ENCODE assay signal across 26 cellular contexts in genomic region chr2:23427350-23427749, GRCh38. TPM values are rescaled to one million over a fixed set of nuclear protein-coding genes. Genes with fewer than 3 reads are reported as not detected.
DNase-seq lines count a peak whose midpoint lies in the region; ATAC-seq, FAIRE-seq and TF ChIP-seq lines count a peak whose summit lies in the region.
"Had no signal": no experiment of that assay in that cellular context is flagged by ENCODE, and none has a peak within 500 bp of the region (broad histone marks: within the 10 kb centered on the region; RNA-seq: fewer than 3 reads in every experiment).

No MANE protein-coding gene starts in this region.

- no peak for DNase-seq in left ventricle myocardium inferior
- DNase-seq in heart right ventricle: no peak
- no peak for DNase-seq in fibroblast of lung (ENCODE audit: low read depth in 2 of 2)
- DNase-seq in gastrocnemius medialis: peak in 1 of 2 donors; percentile 61
- DNase-seq in D721Med (ENCODE audit: insufficient read length, low spot score): no peak
- DNase-seq in HT-29 (ENCODE audit: low spot score): no peak
- no peak for DNase-seq in OCI-M2 (lab: John Stamatoyannopoulos, UW; ENCODE audit: unreplicated experiment)
- DNase-seq: activated CD8-positive, alpha-beta memory T cell treated with anti-CD3 and anti-CD28 coated beads, Interleukin-2, amount 50 U/mL, for 4 hours; DMS53; effector CD4-positive, alpha-beta T cell; foreskin keratinocyte; GOT3; KG1; NCI-H146; NCI-H446 treated with DMSO at 0.1 percent for 48 hours; SHP77; stimulated activated CD4-positive, alpha-beta T cell treated with anti-CD3 and anti-CD28 coated beads, Interleukin-4, amount 100 ng/mL, for 1 hour; SW 1271; T1000 had no signal

- no peaks in the 10 kb centered on the region for H3K9me3 ChIP-seq in left ventricle myocardium inferior (replicated peaks)
- H3K9me3 ChIP-seq in heart right ventricle: no peaks in the 10 kb centered on the region
- no peaks in the 10 kb centered on the region for H3K9me3 ChIP-seq in fibroblast of lung (ENCODE audit: control insufficient read depth, insufficient read depth, low read depth, low read length)
- H3K9me3 ChIP-seq in gastrocnemius medialis: no peaks in the 10 kb centered on the region
- H3K9me3 ChIP-seq: A549, neutrophil, tibial nerve had no signal

- peaks cover 2% of the 10 kb centered on the region for H3K27me3 ChIP-seq in left ventricle myocardium inferior (ENCODE audit: low read depth)
- no peaks in the 10 kb centered on the region for H3K27me3 ChIP-seq in heart right ventricle
- H3K27me3 ChIP-seq in fibroblast of lung (ENCODE audit: control insufficient read depth, insufficient read depth, low read length): no peaks in the 10 kb centered on the region
- H3K27me3 ChIP-seq in gastrocnemius medialis: no peaks in the 10 kb centered on the region
- H3K27me3 ChIP-seq: foreskin keratinocyte, tibial nerve had no signal

- H3K27ac ChIP-seq in left ventricle myocardium inferior (replicated peaks) (peak overlapping the region; percentile 46), heart right ventricle (no peak overlapping the region), fibroblast of lung (ENCODE audit: insufficient read depth, low read length) (peak overlapping the region; percentile 69), gastrocnemius medialis (peak overlapping the region; percentile 80 to 97 (median 90))
- H3K27ac ChIP-seq: A549, foreskin keratinocyte, neutrophil, PC-9 had no signal

- no peak overlapping the region for H2AFZ ChIP-seq in fibroblast of lung (ENCODE audit: low read length)
- H2AFZ ChIP-seq: PC-9 had no signal

- no peak overlapping the region for H3K9ac ChIP-seq in fibroblast of lung (ENCODE audit: insufficient read depth, low read length)

- no peaks in the 10 kb centered on the region for H3K79me2 ChIP-seq in fibroblast of lung (ENCODE audit: control insufficient read depth, insufficient read depth, low read length)

- no peak for TF ChIP-seq CTCF in left ventricle myocardium inferior (IDR thresholded peaks at IDR 0.05; ENCODE audit: borderline replicate concordance)
- TF ChIP-seq CTCF in heart right ventricle (IDR thresholded peaks at IDR 0.05): no peak
- no peak for TF ChIP-seq CTCF in fibroblast of lung (conservative IDR thresholded peaks at IDR 0.05 in 1 of 2, IDR thresholded peaks at IDR 0.05 in 1 of 2; ENCODE audit: low read depth in 1 of 2, low read length in 2 of 2)
- no peak for TF ChIP-seq CTCF in gastrocnemius medialis (IDR thresholded peaks at IDR 0.05 in 4 of 5, conservative IDR thresholded peaks at IDR 0.05 in 1 of 5)
- TF ChIP-seq CTCF in D721Med (IDR thresholded peaks at IDR 0.05; ENCODE audit: insufficient read depth, missing control alignments): no peak

- 94 to 95% methylated on average over 8 of the region's 8 CpGs for WGBS in heart right ventricle, 2 donors

- ATAC-seq in heart right ventricle (no peak), gastrocnemius medialis (peak; percentile 7 to 17), HG03097 (IDR thresholded peaks at IDR 0.05; ENCODE audit: low FRiP score, unreplicated experiment) (no peak)
- ATAC-seq: A549; activated T-helper 17 cell treated with anti-CD3 and anti-CD28 coated beads, Interleukin-2, amount 50 U/mL, for 72 hours had no signal

- H4K20me1 ChIP-seq in fibroblast of lung (ENCODE audit: control insufficient read depth, extremely low read depth, insufficient read depth, low read length): no peaks in the 10 kb centered on the region

- intact Hi-C loops in left ventricle myocardium inferior (cut with micrococcal nuclease): no loop called here
- intact Hi-C loops in heart right ventricle (cut with DNase I): no loop called here
- intact Hi-C loops in gastrocnemius medialis (cut with DNase I; ENCODE audit: low total_unique reads): loop anchor here (2.0 to 5.0 kb wide), 3 partner anchors 43 to 317 kb away; partner anchors contain the start of gene KLHL29

- no peak overlapping the region for H3K4me3 ChIP-seq in left ventricle myocardium inferior
- H3K4me3 ChIP-seq in heart right ventricle: no peak overlapping the region
- no peak overlapping the region for H3K4me3 ChIP-seq in fibroblast of lung (replicated peaks in 1 of 4; ENCODE audit: control extremely low read depth in 1 of 4, insufficient read depth in 1 of 4, low read depth in 3 of 4, low read length in 4 of 4)
- no peak overlapping the region for H3K4me3 ChIP-seq in gastrocnemius medialis
- H3K4me3 ChIP-seq: A549, PC-9, tibial nerve had no signal

- TF ChIP-seq POLR2A in gastrocnemius medialis (IDR thresholded peaks at IDR 0.05): no peak

- peaks cover 22% of the 10 kb centered on the region for H3K4me1 ChIP-seq in left ventricle myocardium inferior
- peaks cover 3 to 20% (median 14%) of the 10 kb centered on the region in 9 donors for H3K4me1 ChIP-seq in heart right ventricle
- H3K4me1 ChIP-seq in fibroblast of lung (ENCODE audit: control insufficient read depth, extremely low read depth, insufficient read depth, low read length): peaks cover 16% of the 10 kb centered on the region
- peaks cover 30 to 43% of the 10 kb centered on the region in 2 donors for H3K4me1 ChIP-seq in gastrocnemius medialis

- no peak overlapping the region for H3K4me2 ChIP-seq in fibroblast of lung (ENCODE audit: extremely low read depth, insufficient read depth, low read length)
- H3K4me2 ChIP-seq: A549, PC-9 had no signal

- no peak for FAIRE-seq in D721Med (lab: Jason Lieb, UNC)
- FAIRE-seq: A549, G401.6 had no signal

- H3K36me3 ChIP-seq in left ventricle myocardium inferior (no peaks in the 10 kb centered on the region), heart right ventricle (no peaks in the 10 kb centered on the region), fibroblast of lung (ENCODE audit: control insufficient read depth, insufficient read depth, low read length) (no peaks in the 10 kb centered on the region), gastrocnemius medialis (no peaks in the 10 kb centered on the region)
- H3K36me3 ChIP-seq: neutrophil had no signal

- in situ Hi-C loops in gastrocnemius medialis (cut with MboI; ENCODE audit: low sequenced_read_pairs in 4 of 4): loop anchor here in 1 of 4 donors (10.0 kb wide), 2 partner anchors 87 to 317 kb away; no protein-coding TSS in a partner anchor

RNA-seq across cellular contexts. Expression of gene KLHL29, which starts 42.4 kb away (rescaled TPM):
- 1.1 TPM for total RNA-seq in left ventricle myocardium inferior
- 1 to 10 TPM in 6 of 10 donors, under 1 TPM in 4; 0.71 to 1.5 (median 1.0) TPM for total RNA-seq in heart right ventricle
- 1 to 10 TPM; 1.0 to 1.2 TPM for polyA plus RNA-seq in heart right ventricle
- total RNA-seq in fibroblast of lung: 4.9 and 7.9 TPM in 2 replicates
- 4.2 and 7.1 TPM in 2 replicates for polyA plus RNA-seq in fibroblast of lung
- 6.0 and 9.4 TPM in 2 replicates for polyA plus RNA-seq in fibroblast of lung (2012)
- 6.0 and 9.9 TPM in 2 replicates for polyA minus RNA-seq in fibroblast of lung (ENCODE audit: low replicate concordance)
- 10 to 100 TPM in 2 of 4 donors, 1 to 10 TPM in 2; 4.3 to 24.9 (median 8.7) TPM for total RNA-seq in gastrocnemius medialis
- total RNA-seq in HT-29 (2014; rRNA removed; shearing (Covaris generic)): 0.18 and 0.94 TPM in 2 replicates

Comparison
In these comparisons a context has a peak if more than half of its experiments do, and no peak if none do; other contexts are left out.
1. H3K27ac ChIP-seq: peak in left ventricle myocardium inferior (single experiment), fibroblast of lung (single experiment) and gastrocnemius medialis (4 of 4); none in heart right ventricle (0 of 10).
2. ATAC-seq: peak in gastrocnemius medialis (2 of 2); none in heart right ventricle (0 of 8) and HG03097 (single experiment).